ENCODE assay signal across 1 cellular context in the genomic region with DNA sequence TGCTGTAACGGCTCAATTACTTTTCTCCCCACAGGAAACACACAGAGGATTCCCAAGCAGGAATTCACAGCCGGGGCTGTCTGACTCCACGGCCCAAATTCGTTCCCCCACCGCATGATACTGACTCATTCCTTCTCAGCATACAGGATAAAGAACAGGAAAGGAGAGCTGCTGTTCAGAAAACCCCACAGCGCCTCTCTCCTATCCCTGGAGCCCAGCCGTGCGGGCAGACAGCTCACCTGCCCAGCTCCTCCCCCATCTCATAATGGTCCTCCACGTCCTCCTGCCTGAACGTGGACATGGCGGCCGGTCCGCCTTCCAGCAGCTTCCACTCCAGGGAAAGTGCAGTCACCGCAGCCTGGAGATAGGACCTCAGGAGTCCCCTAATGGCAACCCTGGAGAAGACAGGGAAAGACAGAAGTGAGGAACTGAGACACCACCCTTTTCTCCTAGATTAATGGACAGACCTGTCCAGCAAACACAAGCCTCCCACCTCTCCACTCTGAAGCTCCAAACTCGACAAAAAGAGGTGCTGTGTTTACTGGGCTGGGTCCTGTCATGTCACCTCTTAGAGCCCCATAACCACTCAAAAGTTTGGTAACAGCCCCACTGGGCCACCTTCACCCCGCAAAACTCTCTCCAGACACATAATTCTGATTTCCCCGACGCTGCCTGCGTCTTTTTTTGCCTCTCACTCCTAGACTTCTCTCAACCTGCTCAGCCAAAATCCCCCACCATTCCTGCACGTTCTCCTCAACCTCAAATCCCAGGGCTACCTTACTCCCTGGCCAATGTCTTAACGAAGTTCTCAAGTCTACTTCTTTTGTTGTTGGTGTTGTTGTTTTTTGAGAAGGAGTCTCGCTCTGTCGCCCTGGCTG.
TF ChIP-seq lines count a peak whose summit lies in the region.

No MANE protein-coding gene starts in this region.

TF ChIP-seq in K562, 482 proteins besides CTCF, POLR2A, EP300 and RAD21:
- TF ChIP-seq ZNF41 (CRISPR knock-in tag; conservative IDR thresholded peaks at IDR 0.05) (no peak), MXI1 (IDR thresholded peaks at IDR 0.05; ENCODE audit: low read depth, low read length) (no peak), DNMT1 (IDR thresholded peaks at IDR 0.05) (no peak), GTF2A2 (tag; IDR thresholded peaks at IDR 0.05) (no peak), ZNF217 (CRISPR knock-in tag; IDR thresholded peaks at IDR 0.05) (no peak), SPI1 (IDR thresholded peaks at IDR 0.05; ENCODE audit: borderline replicate concordance, low read depth, low read length) (peak; percentile 52; the same call in 1 of the 2 replicates), BDP1 (IDR thresholded peaks at IDR 0.05; ENCODE audit: insufficient read depth, insufficient read length) (no peak), BHLHE40 (IDR thresholded peaks at IDR 0.05; ENCODE audit: low read length) (peak; percentile 39; the same call in 1 of the 2 replicates), YY1 (IDR thresholded peaks at IDR 0.05; ENCODE audit: borderline replicate concordance in 1 of 3, control insufficient read depth in 1 of 3, extremely low read depth in 1 of 3, insufficient read depth in 3 of 3, insufficient read length in 1 of 3, insufficient replicate concordance in 2 of 3, low read depth in 1 of 3, low read length in 2 of 3) (peak in 1 of 3 experiments; percentile 41), ZNF184 (CRISPR knock-in tag; IDR thresholded peaks at IDR 0.05) (no peak), ZNF263 (CRISPR knock-in tag; IDR thresholded peaks at IDR 0.05; ENCODE audit: borderline replicate concordance) (peak; percentile 80; the same call in 1 of the 2 replicates), CHD1 (IDR thresholded peaks at IDR 0.05; ENCODE audit: low read length) (peak; percentile 74), ZNF445 (CRISPR knock-in tag; IDR thresholded peaks at IDR 0.05; ENCODE audit: low read depth) (no peak), PKNOX1 (IDR thresholded peaks at IDR 0.05) (0 out of 2 replicates have a peak, but pooled peaks have one; percentile 25), ZNF707 (CRISPR knock-in tag; conservative IDR thresholded peaks at IDR 0.05) (no peak), HNRNPLL (IDR thresholded peaks at IDR 0.05; ENCODE audit: low read depth, low read length, poor library complexity, severe bottlenecking) (peak; percentile 4), FOXA3 (CRISPR knock-in tag; conservative IDR thresholded peaks at IDR 0.05 in 1 of 2, IDR thresholded peaks at IDR 0.05 in 1 of 2) (no peak), ZNF274 (IDR thresholded peaks at IDR 0.05; ENCODE audit: borderline replicate concordance, low read depth, low read length) (no peak), FOXM1 (IDR thresholded peaks at IDR 0.05; ENCODE audit: low read depth) (no peak), FOXM1 (CRISPR knock-in tag; IDR thresholded peaks at IDR 0.05; ENCODE audit: low read depth) (no peak), POLR2G (IDR thresholded peaks at IDR 0.05; ENCODE audit: low read depth, low read length) (no peak), ZBTB26 (CRISPR knock-in tag; IDR thresholded peaks at IDR 0.05) (no peak), SAP30 (IDR thresholded peaks at IDR 0.05; ENCODE audit: borderline replicate concordance, insufficient read depth, low read depth, low read length, poor library complexity, severe bottlenecking) (peak; percentile 23), JUND (IDR thresholded peaks at IDR 0.05; ENCODE audit: borderline replicate concordance, low read depth, low read length) (peak; percentile 31; the same call in 1 of the 2 replicates), JUND (tag; IDR thresholded peaks at IDR 0.05; ENCODE audit: borderline replicate concordance, low read depth, low read length) (no peak), HES1 (IDR thresholded peaks at IDR 0.05; ENCODE audit: low read depth) (no peak), NELFE (IDR thresholded peaks at IDR 0.05; ENCODE audit: insufficient read depth, insufficient read length) (no peak), ZNF589 (CRISPR knock-in tag; IDR thresholded peaks at IDR 0.05; ENCODE audit: low read depth) (no peak), SMARCA5 (IDR thresholded peaks at IDR 0.05) (peak; percentile 14; the same call in 1 of the 2 replicates), ZNF121 (CRISPR knock-in tag; conservative IDR thresholded peaks at IDR 0.05) (peak; percentile 86), ZNF584 (CRISPR knock-in tag; IDR thresholded peaks at IDR 0.05; ENCODE audit: low read depth) (no peak), ZNF212 (CRISPR knock-in tag; IDR thresholded peaks at IDR 0.05) (no peak), SOX6 (IDR thresholded peaks at IDR 0.05) (no peak), CEBPB (tag; IDR thresholded peaks at IDR 0.05) (peak; percentile 56; the same call in 1 of the 2 replicates)
- TF ChIP-seq, protein P1, sequence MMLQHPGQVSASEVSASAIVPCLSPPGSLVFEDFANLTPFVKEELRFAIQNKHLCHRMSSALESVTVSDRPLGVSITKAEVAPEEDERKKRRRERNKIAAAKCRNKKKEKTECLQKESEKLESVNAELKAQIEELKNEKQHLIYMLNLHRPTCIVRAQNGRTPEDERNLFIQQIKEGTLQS (IDR thresholded peaks at IDR 0.05) = 0 out of 2 replicates have a peak, but pooled peaks have one; percentile 6
- TF ChIP-seq, protein P1 (CRISPR knock-in tag; conservative IDR thresholded peaks at IDR 0.05) = no peak
- TF ChIP-seq, protein P2, sequence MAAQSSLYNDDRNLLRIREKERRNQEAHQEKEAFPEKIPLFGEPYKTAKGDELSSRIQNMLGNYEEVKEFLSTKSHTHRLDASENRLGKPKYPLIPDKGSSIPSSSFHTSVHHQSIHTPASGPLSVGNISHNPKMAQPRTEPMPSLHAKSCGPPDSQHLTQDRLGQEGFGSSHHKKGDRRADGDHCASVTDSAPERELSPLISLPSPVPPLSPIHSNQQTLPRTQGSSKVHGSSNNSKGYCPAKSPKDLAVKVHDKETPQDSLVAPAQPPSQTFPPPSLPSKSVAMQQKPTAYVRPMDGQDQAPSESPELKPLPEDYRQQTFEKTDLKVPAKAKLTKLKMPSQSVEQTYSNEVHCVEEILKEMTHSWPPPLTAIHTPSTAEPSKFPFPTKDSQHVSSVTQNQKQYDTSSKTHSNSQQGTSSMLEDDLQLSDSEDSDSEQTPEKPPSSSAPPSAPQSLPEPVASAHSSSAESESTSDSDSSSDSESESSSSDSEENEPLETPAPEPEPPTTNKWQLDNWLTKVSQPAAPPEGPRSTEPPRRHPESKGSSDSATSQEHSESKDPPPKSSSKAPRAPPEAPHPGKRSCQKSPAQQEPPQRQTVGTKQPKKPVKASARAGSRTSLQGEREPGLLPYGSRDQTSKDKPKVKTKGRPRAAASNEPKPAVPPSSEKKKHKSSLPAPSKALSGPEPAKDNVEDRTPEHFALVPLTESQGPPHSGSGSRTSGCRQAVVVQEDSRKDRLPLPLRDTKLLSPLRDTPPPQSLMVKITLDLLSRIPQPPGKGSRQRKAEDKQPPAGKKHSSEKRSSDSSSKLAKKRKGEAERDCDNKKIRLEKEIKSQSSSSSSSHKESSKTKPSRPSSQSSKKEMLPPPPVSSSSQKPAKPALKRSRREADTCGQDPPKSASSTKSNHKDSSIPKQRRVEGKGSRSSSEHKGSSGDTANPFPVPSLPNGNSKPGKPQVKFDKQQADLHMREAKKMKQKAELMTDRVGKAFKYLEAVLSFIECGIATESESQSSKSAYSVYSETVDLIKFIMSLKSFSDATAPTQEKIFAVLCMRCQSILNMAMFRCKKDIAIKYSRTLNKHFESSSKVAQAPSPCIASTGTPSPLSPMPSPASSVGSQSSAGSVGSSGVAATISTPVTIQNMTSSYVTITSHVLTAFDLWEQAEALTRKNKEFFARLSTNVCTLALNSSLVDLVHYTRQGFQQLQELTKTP (IDR thresholded peaks at IDR 0.05; ENCODE audit: low read depth in 1 of 2, partially characterized antibody in 2 of 2) = no peak
- TF ChIP-seq, protein P3, sequence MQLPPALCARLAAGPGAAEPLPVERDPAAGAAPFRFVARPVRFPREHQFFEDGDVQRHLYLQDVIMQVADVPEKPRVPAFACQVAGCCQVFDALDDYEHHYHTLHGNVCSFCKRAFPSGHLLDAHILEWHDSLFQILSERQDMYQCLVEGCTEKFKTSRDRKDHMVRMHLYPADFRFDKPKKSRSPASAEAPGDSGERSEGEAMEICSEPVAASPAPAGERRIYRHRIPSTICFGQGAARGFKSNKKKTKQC (CRISPR knock-in tag; IDR thresholded peaks at IDR 0.05) = no peak
TF ChIP-seq in K562: peak in this region for 13.
